26 cellular contexts compared by ENCODE assay signal in the genomic region with DNA sequence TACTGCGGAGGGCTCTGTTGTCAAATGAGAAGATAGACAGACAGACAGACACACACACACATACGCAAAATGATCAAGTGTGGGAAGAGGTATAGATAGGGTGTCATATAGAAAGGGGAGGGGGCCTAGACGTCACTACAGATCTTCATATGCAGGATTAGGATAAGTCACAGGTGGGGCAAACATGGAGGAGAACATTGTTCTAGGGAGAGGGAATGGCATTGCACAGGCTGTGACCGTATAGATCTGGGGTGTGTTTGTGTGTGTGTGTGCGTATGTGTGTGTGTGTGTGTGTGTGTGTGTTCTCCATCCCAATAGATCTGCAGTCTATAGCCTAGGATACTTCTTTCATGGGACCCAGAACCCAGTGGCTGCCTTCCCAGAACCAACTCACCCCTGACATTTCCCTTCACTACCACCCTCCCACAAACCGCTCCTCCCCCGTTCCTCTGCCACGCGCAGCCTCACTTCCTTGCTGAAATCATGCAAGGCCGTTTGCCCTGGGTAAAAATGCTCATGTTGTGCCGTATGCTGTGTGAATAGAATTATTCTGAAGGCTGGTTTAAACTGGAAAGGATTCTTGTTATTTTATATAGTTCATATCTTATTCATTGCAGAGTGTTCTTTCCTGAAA. TPM values are rescaled to one million over a fixed set of nuclear protein-coding genes. Genes with fewer than 3 reads are reported as not detected.
DNase-seq lines count a peak whose midpoint lies in the region; ATAC-seq and TF ChIP-seq lines count a peak whose summit lies in the region.
"Had no signal": no experiment of that assay in that cellular context is flagged by ENCODE, and none has a peak within 500 bp of the region (broad histone marks: within the 10 kb centered on the region; RNA-seq: fewer than 3 reads in every experiment).

No MANE protein-coding gene starts in this region.

- no peaks in the 10 kb centered on the region for H3K9me3 ChIP-seq in HEK293 (ENCODE audit: control insufficient read depth, insufficient read depth, low read depth, low read length)
- no peaks in the 10 kb centered on the region for H3K9me3 ChIP-seq in ascending aorta

- H3K27ac Mint-ChIP-seq in immature natural killer cell = no peak overlapping the region
- H3K27ac Mint-ChIP-seq: stimulated activated naive CD8-positive, alpha-beta T cell treated with anti-CD3 and anti-CD28 coated beads, Interleukin-15, Interleukin-2, amounts not matched to agents 100 ng/mL and 50 ng/mL, for 24 hours; T-cell had no signal

- H3K4me3 Mint-ChIP-seq in immature natural killer cell = no peak overlapping the region
- H3K4me3 Mint-ChIP-seq: stimulated activated naive CD8-positive, alpha-beta T cell treated with anti-CD3 and anti-CD28 coated beads, Interleukin-15, Interleukin-2, amounts not matched to agents 100 ng/mL and 50 ng/mL, for 24 hours; T-cell had no signal

- H3K9me3 Mint-ChIP-seq in immature natural killer cell = no peaks in the 10 kb centered on the region
- H3K9me3 Mint-ChIP-seq: stimulated activated naive CD8-positive, alpha-beta T cell treated with anti-CD3 and anti-CD28 coated beads, Interleukin-15, Interleukin-2, amounts not matched to agents 100 ng/mL and 50 ng/mL, for 24 hours; T-cell had no signal

- TF ChIP-seq CTCF in HEK293 (tag by site-specific recombination; IDR thresholded peaks at IDR 0.05) = no peak
- no peak for TF ChIP-seq CTCF in fibroblast of pulmonary artery (IDR thresholded peaks at IDR 0.05; ENCODE audit: low read length, missing control alignments)
- TF ChIP-seq CTCF in ascending aorta (IDR thresholded peaks at IDR 0.05) = no peak

- CTCF ChIA-PET in HEK293 (lab: Yijun Ruan, JAX) = no interaction called here

- H3K36me3 Mint-ChIP-seq in immature natural killer cell = no peaks in the 10 kb centered on the region
- H3K36me3 Mint-ChIP-seq: T-cell had no signal

- peak; percentile 74 for ATAC-seq in sciatic nerve
- ATAC-seq: left lobe of liver, T-cell had no signal

- DNase-seq in NOMO-1 treated with DMSO at 0.1 percent for 48 hours (lab: John Stamatoyannopoulos, UW; ENCODE audit: unreplicated experiment) = peak; percentile 46
- DNase-seq in fibroblast of pulmonary artery (ENCODE audit: low read depth) = peak; percentile 25
- peak; percentile 69 for DNase-seq in sciatic nerve (ENCODE audit: low spot score)
- DNase-seq in immature natural killer cell = no peak
- no peak for DNase-seq in ascending aorta (ENCODE audit: low spot score in 2 of 2)
- no peak for DNase-seq in SW 1271 (lab: John Stamatoyannopoulos, UW)
- DNase-seq: activated CD4-positive, alpha-beta T cell treated with anti-CD3 and anti-CD28 coated beads, Interleukin-2, amount 50 U/mL, for 4 hours; activated naive CD4-positive, alpha-beta T cell treated with Interleukin-2 at 50 U/mL for 16 hours; central memory CD4-positive, alpha-beta T cell; COR-L47; EL; NCI-H1436 treated with DMSO at 0.1 percent for 48 hours; NCI-H2171 treated with DMSO at 0.1 percent for 48 hours; NCI-H69; Right ventricle myocardium superior; stimulated activated CD4-positive, alpha-beta T cell treated with anti-CD3 and anti-CD28 coated beads, Interleukin-4, amount 100 ng/mL, for 1 hour; T-cell; trophoblast cell had no signal

- H3K27me3 Mint-ChIP-seq in immature natural killer cell (ENCODE audit: low read depth in 3 of 3) = peaks cover 0 to 6% (median 4%) of the 10 kb centered on the region in 3 donors

- H3K4me3 ChIP-seq in HEK293 (ENCODE audit: low read depth, low read length) = no peak overlapping the region
- no peak overlapping the region for H3K4me3 ChIP-seq in fibroblast of pulmonary artery (replicated peaks; ENCODE audit: low read depth, low read length)
- no peak overlapping the region for H3K4me3 ChIP-seq in ascending aorta
- H3K4me3 ChIP-seq: dorsolateral prefrontal cortex, smooth muscle cell had no signal

- intact Hi-C loops in sciatic nerve (cut with DNase I) = no loop called here
- intact Hi-C loops in ascending aorta (cut with DNase I) = no loop called here

- H3K4me1 ChIP-seq in HEK293 (ENCODE audit: control insufficient read depth, insufficient read depth, low read length) (peaks cover 2% of the 10 kb centered on the region; the same call in 1 of the 2 replicates), ascending aorta (no peaks in the 10 kb centered on the region)

- H3K36me3 ChIP-seq in HEK293 (ENCODE audit: control insufficient read depth in 2 of 2, insufficient read depth in 1 of 2, low read length in 2 of 2) (no peaks in the 10 kb centered on the region), ascending aorta (no peaks in the 10 kb centered on the region)

- H3K4me1 Mint-ChIP-seq in immature natural killer cell = no peaks in the 10 kb centered on the region
- H3K4me1 Mint-ChIP-seq: T-cell had no signal

- H3K27me3 ChIP-seq in ascending aorta = no peaks in the 10 kb centered on the region

- H3K27ac ChIP-seq in HEK293 (ENCODE audit: extremely low read depth, low read depth, low read length) (no peak overlapping the region), ascending aorta (no peak overlapping the region)

- POLR2A ChIA-PET in HEK293 (lab: Yijun Ruan, JAX) = no interaction called here

TF ChIP-seq in HEK293, 187 proteins besides CTCF, POLR2A, EP300 and RAD21:
- TF ChIP-seq, protein P1, sequence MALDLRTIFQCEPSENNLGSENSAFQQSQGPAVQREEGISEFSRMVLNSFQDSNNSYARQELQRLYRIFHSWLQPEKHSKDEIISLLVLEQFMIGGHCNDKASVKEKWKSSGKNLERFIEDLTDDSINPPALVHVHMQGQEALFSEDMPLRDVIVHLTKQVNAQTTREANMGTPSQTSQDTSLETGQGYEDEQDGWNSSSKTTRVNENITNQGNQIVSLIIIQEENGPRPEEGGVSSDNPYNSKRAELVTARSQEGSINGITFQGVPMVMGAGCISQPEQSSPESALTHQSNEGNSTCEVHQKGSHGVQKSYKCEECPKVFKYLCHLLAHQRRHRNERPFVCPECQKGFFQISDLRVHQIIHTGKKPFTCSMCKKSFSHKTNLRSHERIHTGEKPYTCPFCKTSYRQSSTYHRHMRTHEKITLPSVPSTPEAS (tag by site-specific recombination; IDR thresholded peaks at IDR 0.05) = peak; percentile 63; the same call in 1 of the 2 replicates
- TF ChIP-seq ZNF558 (tag by site-specific recombination; IDR thresholded peaks at IDR 0.05) = no peak

RNA-seq across cellular contexts. Expression of a gene that starts 50.5 kb away (rescaled TPM):
- not detected for total RNA-seq in sciatic nerve
- polyA plus RNA-seq in immature natural killer cell = not detected
- not detected for total RNA-seq in ascending aorta
- total RNA-seq: esophagus mucosa, left lobe of liver, OCI-LY7, Right ventricle myocardium superior, smooth muscle cell, T-cell had no signal
- polyA plus RNA-seq: neural cell, smooth muscle cell had no signal

RNA-seq across cellular contexts. Expression of a gene that starts 57.3 kb away (rescaled TPM):
- total RNA-seq in sciatic nerve = 28.8 TPM
- polyA plus RNA-seq in immature natural killer cell = not detected
- total RNA-seq in ascending aorta = not detected
- total RNA-seq: dorsolateral prefrontal cortex, left lobe of liver, OCI-LY7, smooth muscle cell, T-cell had no signal
- polyA plus RNA-seq: neural cell, smooth muscle cell had no signal

Comparison
In these comparisons a context has a peak if more than half of its experiments do, and no peak if none do; other contexts are left out.
1. DNase-seq: peak in NOMO-1 treated with DMSO at 0.1 percent for 48 hours (single experiment), fibroblast of pulmonary artery (single experiment) and sciatic nerve (single experiment); none in immature natural killer cell (0 of 3), ascending aorta (0 of 2) and SW 1271 (0 of 2).
2. RNA of a gene that starts 57.3 kb away (total RNA-seq): 28.8 TPM in sciatic nerve (single experiment); not detected in ascending aorta (single experiment); every median in the first group is over 10 times any median in the second.